ENCODE assay signal across 8 cellular contexts in the genomic region with DNA sequence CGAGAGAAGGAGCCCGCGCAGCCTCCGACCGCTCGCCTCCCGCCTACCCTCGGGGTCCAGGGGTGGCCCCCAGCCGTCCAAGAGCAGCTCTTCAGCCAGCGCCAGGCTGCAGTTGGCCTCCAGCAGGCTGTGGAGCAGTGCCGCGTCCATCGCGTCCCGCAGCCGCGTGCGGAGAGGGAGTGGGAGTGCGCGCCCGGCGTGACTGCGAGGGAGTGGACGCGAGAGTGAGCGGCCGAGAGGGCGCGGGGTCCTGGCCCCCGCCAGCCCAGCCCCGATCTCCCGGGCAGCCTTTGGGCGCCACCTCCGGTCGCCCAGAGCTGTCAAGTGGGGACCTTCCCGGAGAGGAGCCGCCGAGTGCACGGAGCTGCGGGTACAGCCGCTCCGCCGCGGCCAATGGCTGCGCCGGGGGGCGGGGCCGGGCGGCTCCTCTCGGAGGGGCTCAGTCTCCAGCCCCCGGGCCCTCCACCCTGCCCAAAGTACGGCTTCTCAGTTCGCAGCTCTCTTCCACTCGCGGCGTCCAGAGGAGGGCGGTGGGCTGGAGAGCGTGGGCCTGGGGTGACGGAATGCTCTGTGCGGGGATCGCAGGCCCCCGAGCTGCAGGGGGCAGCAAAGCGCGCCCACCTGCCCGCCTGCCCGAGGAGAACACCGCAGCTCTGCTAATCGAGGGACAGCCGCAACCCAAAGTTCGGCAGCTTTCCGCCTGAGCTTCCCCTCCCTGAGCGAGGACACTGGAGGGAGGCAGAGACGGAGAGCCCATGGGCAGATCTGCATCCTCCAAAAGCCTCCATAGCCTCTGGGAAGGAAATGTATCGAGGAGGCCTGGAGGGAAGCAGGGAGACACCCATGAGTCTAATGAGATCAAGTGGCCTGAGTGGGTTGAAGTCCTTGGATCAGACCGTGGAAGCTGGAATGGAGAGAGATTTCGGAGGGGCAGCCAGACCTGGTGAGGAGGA. TPM values are rescaled to one million over a fixed set of nuclear protein-coding genes. Genes with fewer than 3 reads are reported as not detected.
DNase-seq lines count a peak whose midpoint lies in the region; ATAC-seq, FAIRE-seq and TF ChIP-seq lines count a peak whose summit lies in the region.

A gene (minus strand): TSS at position 326 of the 953 bp plus-strand sequence. CDS start 176 bp downstream, at position 150.

- H3K4me1 Mint-ChIP-seq in stimulated activated naive B cell treated with anti-CD40 and anti-IgM and Interleukin-4, amounts not matched to agents 10 μg/mL and 1 μg/mL and 100 μg/mL, for 72 hours = peaks cover 9 to 20% of the 10 kb centered on the region in 2 donors

- peak within 1 kb of the TSS; percentile 54 to 63 for H3K4me3 ChIP-seq in ascending aorta

- H3K9me3 Mint-ChIP-seq in stimulated activated naive B cell treated with anti-CD40 and anti-IgM and Interleukin-4, amounts not matched to agents 10 μg/mL and 1 μg/mL and 100 μg/mL, for 72 hours = no peaks in the 10 kb centered on the region

- ATAC-seq in stimulated activated naive B cell treated with anti-CD40 and anti-IgM and Interleukin-4, amounts not matched to agents 10 μg/mL and 1 μg/mL and 100 μg/mL, for 72 hours (replicated peaks) = peak; percentile 66 to 72
- no peak for ATAC-seq in GM19395 (IDR thresholded peaks at IDR 0.05; ENCODE audit: unreplicated experiment)

- H3K4me3 Mint-ChIP-seq in stimulated activated naive B cell treated with anti-CD40 and anti-IgM and Interleukin-4, amounts not matched to agents 10 μg/mL and 1 μg/mL and 100 μg/mL, for 72 hours = peak within 1 kb of the TSS; percentile 68 to 73

- H3K9me3 ChIP-seq in ascending aorta = no peaks in the 10 kb centered on the region

- H3K36me3 ChIP-seq in ascending aorta = no peaks in the 10 kb centered on the region

- peaks cover 59 to 69% of the 10 kb centered on the region in 2 donors for H3K27me3 Mint-ChIP-seq in stimulated activated naive B cell treated with anti-CD40 and anti-IgM and Interleukin-4, amounts not matched to agents 10 μg/mL and 1 μg/mL and 100 μg/mL, for 72 hours

- H3K27ac Mint-ChIP-seq in stimulated activated naive B cell treated with anti-CD40 and anti-IgM and Interleukin-4, amounts not matched to agents 10 μg/mL and 1 μg/mL and 100 μg/mL, for 72 hours = no peak within 1 kb of the TSS

- H3K4me1 ChIP-seq in ascending aorta = peaks cover 7 to 11% of the 10 kb centered on the region in 2 donors

- FAIRE-seq in D721Med (lab: Jason Lieb, UNC) = no peak

- TF ChIP-seq CTCF in D721Med (IDR thresholded peaks at IDR 0.05; ENCODE audit: insufficient read depth, missing control alignments) (peak; percentile 44), ascending aorta (IDR thresholded peaks at IDR 0.05) (peak in 1 of 3 experiments; percentile 28)

- no peak within 1 kb of the TSS for H3K27ac ChIP-seq in ascending aorta

- intact Hi-C loops in ascending aorta (cut with DNase I) = no loop called here

- peaks cover 0 to 1% of the 10 kb centered on the region in 2 donors for H3K36me3 Mint-ChIP-seq in stimulated activated naive B cell treated with anti-CD40 and anti-IgM and Interleukin-4, amounts not matched to agents 10 μg/mL and 1 μg/mL and 100 μg/mL, for 72 hours

- DNase-seq in D721Med (ENCODE audit: insufficient read length, low spot score) (peak; percentile 63), NCI-H1092 treated with DMSO at 0.1 percent for 48 hours (lab: John Stamatoyannopoulos, UW) (peak; percentile 69), ascending aorta (ENCODE audit: low spot score in 2 of 2) (no peak), left kidney (ENCODE audit: low read depth, low spot score) (peak; percentile 72), SIG-M5 (lab: John Stamatoyannopoulos, UW) (no peak), NCI-H1436 (lab: John Stamatoyannopoulos, UW) (no peak)
- no peak for DNase-seq in stimulated activated naive B cell treated with anti-CD40 and anti-IgM and Interleukin-4, amounts not matched to agents 10 μg/mL and 1 μg/mL and 100 μg/mL, for 72 hours

- peaks cover 9% of the 10 kb centered on the region for H3K27me3 ChIP-seq in ascending aorta

RNA-seq across cellular contexts. Expression of the gene that starts here (rescaled TPM):
- 3.1 TPM for total RNA-seq in ascending aorta

Comparison
In these comparisons a context has a peak if more than half of its experiments do, and no peak if none do; other contexts are left out.
1. DNase-seq: peak in D721Med (single experiment), NCI-H1092 treated with DMSO at 0.1 percent for 48 hours (single experiment) and left kidney (single experiment); none in ascending aorta (0 of 2), stimulated activated naive B cell treated with anti-CD40 and anti-IgM and Interleukin-4, amounts not matched to agents 10 μg/mL and 1 μg/mL and 100 μg/mL, for 72 hours (single experiment), SIG-M5 (single experiment) and NCI-H1436 (single experiment).